Comparison of ENCODE assay signal across 11 cellular contexts in genomic region chr15:67140078-67140833, GRCh38.
DNase-seq lines count a peak whose midpoint lies in the region; ATAC-seq, FAIRE-seq and TF ChIP-seq lines count a peak whose summit lies in the region.
"Had no signal": no experiment of that assay in that cellular context is flagged by ENCODE, and none has a peak within 500 bp of the region (broad histone marks: within the 10 kb centered on the region; RNA-seq: fewer than 3 reads in every experiment).

No MANE protein-coding gene starts in this region.

- H3K4me3 Mint-ChIP-seq in activated naive CD4-positive, alpha-beta T cell treated with anti-CD3 and anti-CD28 coated beads for 36 hours = no peak overlapping the region
- peak overlapping the region; percentile 99 for H3K4me3 Mint-ChIP-seq in activated T-helper 17 cell treated with anti-CD3 and anti-CD28 coated beads, Interleukin-2, amount 50 U/mL, for 72 hours

- peaks cover 8% of the 10 kb centered on the region for H3K36me3 Mint-ChIP-seq in activated naive CD4-positive, alpha-beta T cell treated with anti-CD3 and anti-CD28 coated beads for 36 hours (ENCODE audit: low read depth)
- peaks cover 51% of the 10 kb centered on the region for H3K36me3 Mint-ChIP-seq in activated T-helper 17 cell treated with anti-CD3 and anti-CD28 coated beads, Interleukin-2, amount 50 U/mL, for 72 hours (ENCODE audit: low read depth)

- no peak overlapping the region for H3K4me3 ChIP-seq in thymus (ENCODE audit: low read length)
- H3K4me3 ChIP-seq in effector memory CD4-positive, alpha-beta T cell (ENCODE audit: insufficient read depth, low read depth, low read length, poor library complexity, severe bottlenecking) = no peak overlapping the region

- no peaks in the 10 kb centered on the region for H3K27me3 ChIP-seq in thymus (ENCODE audit: control insufficient read depth, insufficient read depth)
- H3K27me3 ChIP-seq in effector memory CD4-positive, alpha-beta T cell (replicated peaks; ENCODE audit: control insufficient read depth, insufficient read depth, low read length, poor library complexity, severe bottlenecking) = no peaks in the 10 kb centered on the region

- TF ChIP-seq POLR2A in GM12892 (IDR thresholded peaks at IDR 0.05; ENCODE audit: low read depth, low read length) = no peak

- H3K4me1 ChIP-seq in thymus (ENCODE audit: control insufficient read depth, insufficient read depth, low read length) = peaks cover 6% of the 10 kb centered on the region
- H3K4me1 ChIP-seq in effector memory CD4-positive, alpha-beta T cell (ENCODE audit: control insufficient read depth, insufficient read depth, low read length, poor library complexity, severe bottlenecking) = peaks cover 30% of the 10 kb centered on the region

- H3K36me3 ChIP-seq in thymus (ENCODE audit: control insufficient read depth, insufficient read depth) = no peaks in the 10 kb centered on the region
- H3K36me3 ChIP-seq in effector memory CD4-positive, alpha-beta T cell (ENCODE audit: control insufficient read depth, insufficient read depth, low read length) = no peaks in the 10 kb centered on the region

- peak overlapping the region; percentile 33 for H3K27ac ChIP-seq in thymus (ENCODE audit: low read depth)
- H3K27ac ChIP-seq in effector memory CD4-positive, alpha-beta T cell (ENCODE audit: insufficient read depth, low read length, poor library complexity, severe bottlenecking) = no peak overlapping the region
- H3K27ac ChIP-seq: HL-60 had no signal

- no peaks in the 10 kb centered on the region for H3K27me3 Mint-ChIP-seq in activated naive CD4-positive, alpha-beta T cell treated with anti-CD3 and anti-CD28 coated beads for 36 hours (ENCODE audit: low read depth)
- H3K27me3 Mint-ChIP-seq in activated T-helper 17 cell treated with anti-CD3 and anti-CD28 coated beads, Interleukin-2, amount 50 U/mL, for 72 hours = no peaks in the 10 kb centered on the region

- CTCF ChIA-PET in activated naive CD4-positive, alpha-beta T cell treated with anti-CD3 and anti-CD28 coated beads for 36 hours (lab: Charles Lee) = interaction anchor here (0.6 to 0.7 kb wide), 2 partner anchors 16 to 693 kb away, joined by 3 to 8 read pairs; no protein-coding TSS in a partner anchor

- H3K9me3 ChIP-seq in thymus (ENCODE audit: control insufficient read depth) = no peaks in the 10 kb centered on the region
- H3K9me3 ChIP-seq in effector memory CD4-positive, alpha-beta T cell (ENCODE audit: control insufficient read depth, low read length) = no peaks in the 10 kb centered on the region

- no peak for FAIRE-seq in GM12892 (lab: Jason Lieb, UNC)

- no peaks in the 10 kb centered on the region for H3K9me3 Mint-ChIP-seq in activated naive CD4-positive, alpha-beta T cell treated with anti-CD3 and anti-CD28 coated beads for 36 hours
- no peaks in the 10 kb centered on the region for H3K9me3 Mint-ChIP-seq in activated T-helper 17 cell treated with anti-CD3 and anti-CD28 coated beads, Interleukin-2, amount 50 U/mL, for 72 hours

- no peak for DNase-seq in activated naive CD4-positive, alpha-beta T cell treated with anti-CD3 and anti-CD28 coated beads for 36 hours
- DNase-seq in activated naive CD4-positive, alpha-beta T cell (lab: John Stamatoyannopoulos, UW) = no peak
- DNase-seq in effector memory CD4-positive, alpha-beta T cell = no peak
- DNase-seq in GM12892 (ENCODE audit: insufficient read length) = no peak
- DNase-seq: activated CD8-positive, alpha-beta memory T cell treated with anti-CD3 and anti-CD28 coated beads, Interleukin-2, amount 50 U/mL, for 48 hours; central memory CD4-positive, alpha-beta T cell had no signal

- H3K27ac Mint-ChIP-seq in activated naive CD4-positive, alpha-beta T cell treated with anti-CD3 and anti-CD28 coated beads for 36 hours = peak overlapping the region; percentile 18
- no peak overlapping the region for H3K27ac Mint-ChIP-seq in activated T-helper 17 cell treated with anti-CD3 and anti-CD28 coated beads, Interleukin-2, amount 50 U/mL, for 72 hours

- intact Hi-C loops in activated naive CD4-positive, alpha-beta T cell treated with anti-CD3 and anti-CD28 coated beads for 36 hours (cut with micrococcal nuclease) = no loop called here

- WGBS in thymus = 69% methylated on average over 9 of the region's 9 CpGs

- peak; percentile 75 for ATAC-seq in HG02759 (IDR thresholded peaks at IDR 0.05; ENCODE audit: unreplicated experiment)
- peak; percentile 39 for ATAC-seq in activated T-helper 17 cell treated with anti-CD3 and anti-CD28 coated beads, Interleukin-2, amount 50 U/mL, for 72 hours (replicated peaks)
- ATAC-seq in HG03520 (IDR thresholded peaks at IDR 0.05; ENCODE audit: unreplicated experiment) = no peak

- peaks cover 71% of the 10 kb centered on the region for H3K4me1 Mint-ChIP-seq in activated naive CD4-positive, alpha-beta T cell treated with anti-CD3 and anti-CD28 coated beads for 36 hours (ENCODE audit: low read depth)
- peaks cover 80% of the 10 kb centered on the region for H3K4me1 Mint-ChIP-seq in activated T-helper 17 cell treated with anti-CD3 and anti-CD28 coated beads, Interleukin-2, amount 50 U/mL, for 72 hours
